Comparison of ENCODE assay signal across 14 cellular contexts in genomic region chr17:20278805-20279204, GRCh38.
DNase-seq lines count a peak whose midpoint lies in the region; ATAC-seq and TF ChIP-seq lines count a peak whose summit lies in the region.
"Had no signal": no experiment of that assay in that cellular context is flagged by ENCODE, and none has a peak within 500 bp of the region (broad histone marks: within the 10 kb centered on the region; RNA-seq: fewer than 3 reads in every experiment).

No MANE protein-coding gene starts in this region.

- intact Hi-C loops in naive thymus-derived CD4-positive, alpha-beta T cell (cut with micrococcal nuclease), result loop anchor here (5.0 kb wide), 2 partner anchors 47 to 122 kb away; no protein-coding TSS in a partner anchor
- intact Hi-C loops in activated T-helper 1 cell treated with anti-CD3 and anti-CD28 coated beads, Interleukin-12 subunit alpha, Interleukin-12 subunit beta, Interleukin-2, Interleukin-4 antibody, amounts not matched to agents 30 ng/mL and 10 ng/mL and 1 ng/mL, durations not matched to agents 14 hours and 24 hours and 36 hours (cut with micrococcal nuclease), result no loop called here

- 0 out of 2 replicates have a peak overlapping the region, but pooled peaks have one; percentile 22 for H3K27ac Mint-ChIP-seq in HFFc6
- no peak overlapping the region for H3K27ac Mint-ChIP-seq in endodermal cell
- peak overlapping the region in 7 of 9 donors; percentile 33 to 98 (median 84) for H3K27ac Mint-ChIP-seq in naive thymus-derived CD4-positive, alpha-beta T cell
- no peak overlapping the region for H3K27ac Mint-ChIP-seq in activated T-helper 1 cell treated with anti-CD3 and anti-CD28 coated beads, Interleukin-12 subunit alpha, Interleukin-12 subunit beta, Interleukin-2, Interleukin-4 antibody, amounts not matched to agents 30 ng/mL and 10 ng/mL and 1 ng/mL, durations not matched to agents 14 hours and 24 hours and 36 hours

- H3K27me3 ChIP-seq in endodermal cell (ENCODE audit: control insufficient read depth, insufficient read depth, low read length, poor library complexity, severe bottlenecking), result no peaks in the 10 kb centered on the region
- no peaks in the 10 kb centered on the region for H3K27me3 ChIP-seq in naive thymus-derived CD4-positive, alpha-beta T cell (ENCODE audit: control insufficient read depth in 2 of 2, insufficient read depth in 2 of 2, low read length in 2 of 2)

- H3K27ac ChIP-seq in endodermal cell (ENCODE audit: low read depth, low read length), result no peak overlapping the region
- H3K27ac ChIP-seq in naive thymus-derived CD4-positive, alpha-beta T cell (ENCODE audit: low read depth, low read length), result no peak overlapping the region

- no peaks in the 10 kb centered on the region for H3K4me1 ChIP-seq in endodermal cell (ENCODE audit: control insufficient read depth, insufficient read depth, low read length)
- H3K4me1 ChIP-seq in naive thymus-derived CD4-positive, alpha-beta T cell (ENCODE audit: control insufficient read depth in 2 of 2, insufficient read depth in 2 of 2, low read length in 2 of 2), result peaks cover 0 to 50% of the 10 kb centered on the region in 2 donors

- POLR2A ChIA-PET in naive thymus-derived CD4-positive, alpha-beta T cell (lab: Charles Lee), result interaction anchor here (1.0 to 1.9 kb wide), 2 partner anchors 14 to 34 kb away, joined by 3 to 6 read pairs; no protein-coding TSS in a partner anchor

- H3K4me3 ChIP-seq in endodermal cell (ENCODE audit: low read length), result no peak overlapping the region
- no peak overlapping the region for H3K4me3 ChIP-seq in naive thymus-derived CD4-positive, alpha-beta T cell (ENCODE audit: low read length)

- no peak for ATAC-seq in naive thymus-derived CD4-positive, alpha-beta T cell
- no peak for ATAC-seq in GM21737 (IDR thresholded peaks at IDR 0.05; ENCODE audit: unreplicated experiment)
- no peak for ATAC-seq in GM19455 (IDR thresholded peaks at IDR 0.05; ENCODE audit: unreplicated experiment)

- H3K4me1 Mint-ChIP-seq in HFFc6 (ENCODE audit: low read depth) (peaks cover 38% of the 10 kb centered on the region), endodermal cell (no peaks in the 10 kb centered on the region)
- H3K4me1 Mint-ChIP-seq in naive thymus-derived CD4-positive, alpha-beta T cell, result peaks cover 50 to 86% (median 82%) of the 10 kb centered on the region in 7 donors
- peaks cover 58% of the 10 kb centered on the region for H3K4me1 Mint-ChIP-seq in activated T-helper 1 cell treated with anti-CD3 and anti-CD28 coated beads, Interleukin-12 subunit alpha, Interleukin-12 subunit beta, Interleukin-2, Interleukin-4 antibody, amounts not matched to agents 30 ng/mL and 10 ng/mL and 1 ng/mL, durations not matched to agents 14 hours and 24 hours and 36 hours (ENCODE audit: low read depth)

- no peak overlapping the region for H3K9ac ChIP-seq in endodermal cell (ENCODE audit: extremely low read depth, low read length, poor library complexity, severe bottlenecking)

- 80 to 100% methylated on average over 1 of the region's 1 CpG for WGBS in endodermal cell (ENCODE audit: insufficient coverage in 1 of 2, insufficient read length in 1 of 2), 2 experiments

- H3K9me3 ChIP-seq in endodermal cell (ENCODE audit: control insufficient read depth, low read length), result no peaks in the 10 kb centered on the region
- no peaks in the 10 kb centered on the region for H3K9me3 ChIP-seq in naive thymus-derived CD4-positive, alpha-beta T cell (ENCODE audit: control insufficient read depth in 2 of 3, low read length in 3 of 3)

- H3K27me3 Mint-ChIP-seq in HFFc6 (ENCODE audit: insufficient read depth), result no peaks in the 10 kb centered on the region; the same call in 1 of the 2 replicates
- no peaks in the 10 kb centered on the region for H3K27me3 Mint-ChIP-seq in endodermal cell (ENCODE audit: insufficient read depth)
- no peaks in the 10 kb centered on the region for H3K27me3 Mint-ChIP-seq in naive thymus-derived CD4-positive, alpha-beta T cell
- no peaks in the 10 kb centered on the region for H3K27me3 Mint-ChIP-seq in activated T-helper 1 cell treated with anti-CD3 and anti-CD28 coated beads, Interleukin-12 subunit alpha, Interleukin-12 subunit beta, Interleukin-2, Interleukin-4 antibody, amounts not matched to agents 30 ng/mL and 10 ng/mL and 1 ng/mL, durations not matched to agents 14 hours and 24 hours and 36 hours (ENCODE audit: insufficient read depth)

- H3K9me3 Mint-ChIP-seq in HFFc6 (no peaks in the 10 kb centered on the region), endodermal cell (no peaks in the 10 kb centered on the region)
- peaks cover 0 to 3% (median 0%) of the 10 kb centered on the region in 11 donors for H3K9me3 Mint-ChIP-seq in naive thymus-derived CD4-positive, alpha-beta T cell
- H3K9me3 Mint-ChIP-seq in activated T-helper 1 cell treated with anti-CD3 and anti-CD28 coated beads, Interleukin-12 subunit alpha, Interleukin-12 subunit beta, Interleukin-2, Interleukin-4 antibody, amounts not matched to agents 30 ng/mL and 10 ng/mL and 1 ng/mL, durations not matched to agents 14 hours and 24 hours and 36 hours, result no peaks in the 10 kb centered on the region

- peaks cover under 1% of the 10 kb centered on the region; the same call in 1 of the 2 replicates for H3K36me3 Mint-ChIP-seq in HFFc6 (ENCODE audit: low read depth)
- peaks cover 4% of the 10 kb centered on the region for H3K36me3 Mint-ChIP-seq in endodermal cell (ENCODE audit: low read depth)
- peaks cover 0 to 3% (median 3%) of the 10 kb centered on the region in 5 donors for H3K36me3 Mint-ChIP-seq in naive thymus-derived CD4-positive, alpha-beta T cell
- no peaks in the 10 kb centered on the region for H3K36me3 Mint-ChIP-seq in activated T-helper 1 cell treated with anti-CD3 and anti-CD28 coated beads, Interleukin-12 subunit alpha, Interleukin-12 subunit beta, Interleukin-2, Interleukin-4 antibody, amounts not matched to agents 30 ng/mL and 10 ng/mL and 1 ng/mL, durations not matched to agents 14 hours and 24 hours and 36 hours (ENCODE audit: low read depth)

- H3K4me3 Mint-ChIP-seq in HFFc6 (no peak overlapping the region), endodermal cell (no peak overlapping the region)
- H3K4me3 Mint-ChIP-seq in naive thymus-derived CD4-positive, alpha-beta T cell, result peak overlapping the region in 2 of 10 donors; percentile 18 to 72
- no peak overlapping the region for H3K4me3 Mint-ChIP-seq in activated T-helper 1 cell treated with anti-CD3 and anti-CD28 coated beads, Interleukin-12 subunit alpha, Interleukin-12 subunit beta, Interleukin-2, Interleukin-4 antibody, amounts not matched to agents 30 ng/mL and 10 ng/mL and 1 ng/mL, durations not matched to agents 14 hours and 24 hours and 36 hours

- no peaks in the 10 kb centered on the region for H3K36me3 ChIP-seq in endodermal cell (ENCODE audit: control insufficient read depth, insufficient read depth, low read length)
- H3K36me3 ChIP-seq in naive thymus-derived CD4-positive, alpha-beta T cell (ENCODE audit: control insufficient read depth in 2 of 3, insufficient read depth in 3 of 3, low read length in 3 of 3), result no peaks in the 10 kb centered on the region

- TF ChIP-seq CTCF in HFFc6 (IDR thresholded peaks at IDR 0.05) (peak; percentile 12; the same call in 1 of the 2 replicates), endodermal cell (conservative IDR thresholded peaks at IDR 0.05) (no peak)

- DNase-seq in EL (peak; percentile 7), HFFc6 (no peak), endodermal cell (peak; percentile 42)
- no peak for DNase-seq in naive thymus-derived CD4-positive, alpha-beta T cell
- DNase-seq in activated T-helper 1 cell treated with anti-CD3 and anti-CD28 coated beads, Interleukin-12 subunit alpha, Interleukin-12 subunit beta, Interleukin-2, Interleukin-4 antibody, amounts not matched to agents 30 ng/mL and 10 ng/mL and 1 ng/mL, durations not matched to agents 14 hours and 24 hours and 36 hours (ENCODE audit: low spot score), result no peak
- DNase-seq: ACHN; GOT3; KBM-7; NCI-H1092; NCI-H2081 treated with DMSO at 0.1 percent for 48 hours; NK-92 treated with Interleukin-12 subunit alpha and Interleukin-12 subunit beta, amount 100 ng/mL, for 24 hours; SIG-M5 had no signal

- CTCF ChIA-PET in naive thymus-derived CD4-positive, alpha-beta T cell (lab: Charles Lee), result interaction anchor here (0.6 kb wide), 1 partner anchor 74 kb away, joined by 3 read pairs; no protein-coding TSS in a partner anchor

Comparison
In these comparisons a context has a peak if more than half of its experiments do, and no peak if none do; other contexts are left out.
1. DNase-seq: peak in EL (single experiment) and endodermal cell (single experiment); none in HFFc6 (single experiment), naive thymus-derived CD4-positive, alpha-beta T cell (0 of 9) and activated T-helper 1 cell treated with anti-CD3 and anti-CD28 coated beads, Interleukin-12 subunit alpha, Interleukin-12 subunit beta, Interleukin-2, Interleukin-4 antibody, amounts not matched to agents 30 ng/mL and 10 ng/mL and 1 ng/mL, durations not matched to agents 14 hours and 24 hours and 36 hours (single experiment).
2. H3K27ac Mint-ChIP-seq: peak in HFFc6 (single experiment) and naive thymus-derived CD4-positive, alpha-beta T cell (7 of 9); none in endodermal cell (single experiment) and activated T-helper 1 cell treated with anti-CD3 and anti-CD28 coated beads, Interleukin-12 subunit alpha, Interleukin-12 subunit beta, Interleukin-2, Interleukin-4 antibody, amounts not matched to agents 30 ng/mL and 10 ng/mL and 1 ng/mL, durations not matched to agents 14 hours and 24 hours and 36 hours (single experiment).